In genomic region chr6:43891072-43891870, GRCh38 we compare ENCODE assay signal across 16 cellular contexts.
DNase-seq lines count a peak whose midpoint lies in the region; ATAC-seq, FAIRE-seq and TF ChIP-seq lines count a peak whose summit lies in the region.
"Had no signal": no experiment of that assay in that cellular context is flagged by ENCODE, and none has a peak within 500 bp of the region (broad histone marks: within the 10 kb centered on the region; RNA-seq: fewer than 3 reads in every experiment).

No MANE protein-coding gene starts in this region.

- WGBS in HepG2 (ENCODE audit: low lambda C conversion rate), result 13% methylated on average over 20 of the region's 25 CpGs
- 68% methylated on average over 21 of the region's 25 CpGs for WGBS in right lobe of liver (ENCODE audit: insufficient coverage, low coverage, low lambda C conversion rate, missing lambda C conversion rate)
- WGBS in endodermal cell (ENCODE audit: insufficient coverage in 1 of 2, insufficient read length in 1 of 2), 2 experiments, result 57 to 64% methylated on average over 13 to 19 of the region's 25 CpGs

- no peaks in the 10 kb centered on the region for H3K36me3 Mint-ChIP-seq in endodermal cell (ENCODE audit: low read depth)
- no peaks in the 10 kb centered on the region for H3K36me3 Mint-ChIP-seq in type B pancreatic cell
- H3K36me3 Mint-ChIP-seq in effector memory CD8-positive, alpha-beta T cell (ENCODE audit: insufficient read depth), result peaks cover 4% of the 10 kb centered on the region

- H3K9ac ChIP-seq in HepG2 (ENCODE audit: insufficient read depth, low read depth, low read length), result no peak overlapping the region
- no peak overlapping the region for H3K9ac ChIP-seq in endodermal cell (ENCODE audit: extremely low read depth, low read length, poor library complexity, severe bottlenecking)

- CTCF ChIA-PET in HepG2 (lab: Yijun Ruan, JAX; ENCODE audit: low intra/inter-chr PET ratio, low total read pairs), result no interaction called here

- H3K27me3 ChIP-seq in HepG2 (ENCODE audit: control insufficient read depth in 1 of 2, insufficient read depth in 2 of 2, low read length in 2 of 2) (peaks cover 2 to 20% of the 10 kb centered on the region in 2 experiments; a peak in 4 of 5 replicates), right lobe of liver (no peaks in the 10 kb centered on the region), endodermal cell (ENCODE audit: control insufficient read depth, insufficient read depth, low read length, poor library complexity, severe bottlenecking) (no peaks in the 10 kb centered on the region)
- H3K27me3 ChIP-seq: pancreas had no signal

- no peaks in the 10 kb centered on the region for H3K9me3 Mint-ChIP-seq in endodermal cell
- no peaks in the 10 kb centered on the region for H3K9me3 Mint-ChIP-seq in type B pancreatic cell
- H3K9me3 Mint-ChIP-seq in effector memory CD8-positive, alpha-beta T cell, result no peaks in the 10 kb centered on the region
- H3K9me3 Mint-ChIP-seq: activated CD4-positive, alpha-beta memory T cell treated with anti-CD3 and anti-CD28 coated beads, Interleukin-2, amount 10 ng/mL, durations not matched to agents 7 days and 5 days had no signal

- H3K4me1 ChIP-seq in HepG2 (ENCODE audit: insufficient read depth, low read length), result peaks cover 67% of the 10 kb centered on the region
- peaks cover 0 to 19% (median 8%) of the 10 kb centered on the region in 4 donors for H3K4me1 ChIP-seq in right lobe of liver
- peaks cover 10% of the 10 kb centered on the region for H3K4me1 ChIP-seq in endodermal cell (ENCODE audit: control insufficient read depth, insufficient read depth, low read length)
- H3K4me1 ChIP-seq: A549, suprapubic skin had no signal

- TF ChIP-seq CTCF in HepG2 (CRISPR knock-in tag; IDR thresholded peaks at IDR 0.05), result no peak
- no peak for TF ChIP-seq CTCF in right lobe of liver (IDR thresholded peaks at IDR 0.05)
- TF ChIP-seq CTCF in endodermal cell (conservative IDR thresholded peaks at IDR 0.05), result no peak
- TF ChIP-seq CTCF in type B pancreatic cell (conservative IDR thresholded peaks at IDR 0.05), result no peak

- no peak for TF ChIP-seq POLR2A in HepG2 (IDR thresholded peaks at IDR 0.05; ENCODE audit: insufficient read depth in 1 of 2, low read depth in 2 of 2, low read length in 2 of 2)
- TF ChIP-seq POLR2A in right lobe of liver (IDR thresholded peaks at IDR 0.05), result no peak

- ATAC-seq in HepG2 (peak; percentile 4; the same call in 2 of the 3 replicates), right lobe of liver (no peak), GM19395 (IDR thresholded peaks at IDR 0.05; ENCODE audit: unreplicated experiment) (no peak)
- ATAC-seq in effector memory CD8-positive, alpha-beta T cell (replicated peaks), result no peak
- ATAC-seq: A549 had no signal

- TF ChIP-seq EP300 in HepG2 (IDR thresholded peaks at IDR 0.05; ENCODE audit: low read depth in 2 of 2, low read length in 2 of 2) (no peak), HepG2 (CRISPR knock-in tag; IDR thresholded peaks at IDR 0.05; ENCODE audit: borderline replicate concordance) (no peak)

- BruUV-seq in HepG2 (replicated peaks; lab: Mats Ljungman, UMichigan), result no TSS peak

- peak overlapping the region; percentile 72 for H3K4me2 ChIP-seq in HepG2 (ENCODE audit: low read depth, low read length)
- H3K4me2 ChIP-seq: A549 had no signal

- intact Hi-C loops in HepG2 (cut with micrococcal nuclease; ENCODE audit: unreplicated experiment), result loop anchor here (5.0 kb wide), 1 partner anchor 34 kb away; no protein-coding TSS in a partner anchor
- intact Hi-C loops in right lobe of liver (cut with DNase I), result loop anchor here in 1 of 2 donors (5.0 kb wide), 1 partner anchor 34 kb away; no protein-coding TSS in a partner anchor

- no peaks in the 10 kb centered on the region for H3K9me3 ChIP-seq in HepG2 (ENCODE audit: low read length)
- no peaks in the 10 kb centered on the region for H3K9me3 ChIP-seq in right lobe of liver
- H3K9me3 ChIP-seq in endodermal cell (ENCODE audit: control insufficient read depth, low read length), result no peaks in the 10 kb centered on the region
- H3K9me3 ChIP-seq: A549, pancreas, suprapubic skin had no signal

- H3K27ac Mint-ChIP-seq in endodermal cell (peak overlapping the region; percentile 4), type B pancreatic cell (peak overlapping the region; percentile 41)
- H3K27ac Mint-ChIP-seq in effector memory CD8-positive, alpha-beta T cell, result no peak overlapping the region
- H3K27ac Mint-ChIP-seq: activated CD4-positive, alpha-beta memory T cell treated with anti-CD3 and anti-CD28 coated beads, Interleukin-2, amount 10 ng/mL, durations not matched to agents 7 days and 5 days had no signal

- H3K27ac ChIP-seq in HepG2 (ENCODE audit: extremely low read length, insufficient read depth, low read length), result no peak overlapping the region
- no peak overlapping the region for H3K27ac ChIP-seq in right lobe of liver
- no peak overlapping the region for H3K27ac ChIP-seq in endodermal cell (ENCODE audit: low read depth, low read length)
- H3K27ac ChIP-seq: A549, pancreas, suprapubic skin had no signal

- H2AFZ ChIP-seq in HepG2 (ENCODE audit: low read length), result no peak overlapping the region

- H3K79me2 ChIP-seq in HepG2 (ENCODE audit: insufficient read depth, low read length), result no peaks in the 10 kb centered on the region

- no peak for TF ChIP-seq RAD21 in HepG2 (CRISPR knock-in tag; IDR thresholded peaks at IDR 0.05)

- H3K27me3 Mint-ChIP-seq in endodermal cell (ENCODE audit: insufficient read depth), result peaks cover 5% of the 10 kb centered on the region
- H3K27me3 Mint-ChIP-seq in type B pancreatic cell, result peaks cover 12% of the 10 kb centered on the region
- peaks cover 51 to 85% of the 10 kb centered on the region in 2 donors for H3K27me3 Mint-ChIP-seq in effector memory CD8-positive, alpha-beta T cell

- FAIRE-seq in HepG2 (lab: Jason Lieb, UNC), result no peak
- FAIRE-seq: A549, pancreas had no signal

- no peaks in the 10 kb centered on the region for H4K20me1 ChIP-seq in HepG2 (ENCODE audit: insufficient read depth, low read length)

- H3K36me3 ChIP-seq in HepG2 (replicated peaks in 1 of 2; ENCODE audit: control insufficient read depth in 1 of 2, insufficient read depth in 2 of 2, low read length in 2 of 2) (no peaks in the 10 kb centered on the region), right lobe of liver (no peaks in the 10 kb centered on the region), endodermal cell (ENCODE audit: control insufficient read depth, insufficient read depth, low read length) (no peaks in the 10 kb centered on the region)
- H3K36me3 ChIP-seq: pancreas, suprapubic skin had no signal

- H3K4me3 Mint-ChIP-seq in endodermal cell (no peak overlapping the region), type B pancreatic cell (peak overlapping the region; percentile 24)
- no peak overlapping the region for H3K4me3 Mint-ChIP-seq in effector memory CD8-positive, alpha-beta T cell
- H3K4me3 Mint-ChIP-seq: activated CD4-positive, alpha-beta memory T cell treated with anti-CD3 and anti-CD28 coated beads, Interleukin-2, amount 10 ng/mL, durations not matched to agents 7 days and 5 days had no signal

- H3K4me3 ChIP-seq in HepG2 (replicated peaks in 1 of 3; ENCODE audit: insufficient read depth in 1 of 3, low read depth in 2 of 3, low read length in 3 of 3), result peak overlapping the region in 2 of 3 experiments; percentile 4 to 39; a peak in 2 of 6 replicates
- no peak overlapping the region for H3K4me3 ChIP-seq in right lobe of liver
- H3K4me3 ChIP-seq in endodermal cell (ENCODE audit: low read length), result no peak overlapping the region
- H3K4me3 ChIP-seq: A549, pancreas, suprapubic skin had no signal

- H3K4me1 Mint-ChIP-seq in endodermal cell (peaks cover 47% of the 10 kb centered on the region), type B pancreatic cell (ENCODE audit: unreplicated experiment) (peaks cover 11% of the 10 kb centered on the region)
- H3K4me1 Mint-ChIP-seq in effector memory CD8-positive, alpha-beta T cell (ENCODE audit: low read depth in 2 of 2), result peaks cover 0 to 5% of the 10 kb centered on the region in 2 donors
- H3K4me1 Mint-ChIP-seq: activated CD4-positive, alpha-beta memory T cell treated with anti-CD3 and anti-CD28 coated beads, Interleukin-2, amount 10 ng/mL, durations not matched to agents 7 days and 5 days had no signal

- POLR2A ChIA-PET in HepG2 (lab: Yijun Ruan, JAX), result no interaction called here

- in situ Hi-C loops in HepG2 (cut with HindIII; ENCODE audit: extremely low pct_ligation_motif_present, low pct_unique_long_range_greater_than_20kb), result no loop called here

- DNase-seq in HepG2 (ENCODE audit: low spot score) (no peak), right lobe of liver (no peak), NCI-H345 treated with DMSO at 0.1 percent for 48 hours (lab: John Stamatoyannopoulos, UW; ENCODE audit: unreplicated experiment) (peak; percentile 37), endodermal cell (peak; percentile 72), type B pancreatic cell (ENCODE audit: extremely low spot score, unreplicated experiment) (no peak)
- DNase-seq in effector memory CD8-positive, alpha-beta T cell, result no peak
- DNase-seq in NK-92 treated with Interleukin-12 subunit alpha and Interleukin-12 subunit beta, amount 100 ng/mL, for 24 hours (lab: John Stamatoyannopoulos, UW), result no peak
- DNase-seq: activated CD4-positive, alpha-beta memory T cell treated with anti-CD3 and anti-CD28 coated beads, Interleukin-2, amount 10 ng/mL, durations not matched to agents 7 days and 5 days; HCEC 1CT; Kasumi-1; NCI-H446; Right ventricle myocardium superior had no signal

TF ChIP-seq in HepG2, 621 proteins besides CTCF, POLR2A, EP300 and RAD21 (continues in another document):
- TF ChIP-seq, protein P1, sequence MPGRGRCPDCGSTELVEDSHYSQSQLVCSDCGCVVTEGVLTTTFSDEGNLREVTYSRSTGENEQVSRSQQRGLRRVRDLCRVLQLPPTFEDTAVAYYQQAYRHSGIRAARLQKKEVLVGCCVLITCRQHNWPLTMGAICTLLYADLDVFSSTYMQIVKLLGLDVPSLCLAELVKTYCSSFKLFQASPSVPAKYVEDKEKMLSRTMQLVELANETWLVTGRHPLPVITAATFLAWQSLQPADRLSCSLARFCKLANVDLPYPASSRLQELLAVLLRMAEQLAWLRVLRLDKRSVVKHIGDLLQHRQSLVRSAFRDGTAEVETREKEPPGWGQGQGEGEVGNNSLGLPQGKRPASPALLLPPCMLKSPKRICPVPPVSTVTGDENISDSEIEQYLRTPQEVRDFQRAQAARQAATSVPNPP (CRISPR knock-in tag; IDR thresholded peaks at IDR 0.05), result no peak
- TF ChIP-seq HMGA1 (CRISPR knock-in tag; conservative IDR thresholded peaks at IDR 0.05) (no peak), ZNF713 (CRISPR knock-in tag; IDR thresholded peaks at IDR 0.05) (no peak), POLR2AphosphoS5 (IDR thresholded peaks at IDR 0.05; ENCODE audit: low read depth, low read length) (no peak), MYC (CRISPR knock-in tag; IDR thresholded peaks at IDR 0.05; ENCODE audit: borderline replicate concordance) (no peak), ZNF547 (CRISPR knock-in tag; IDR thresholded peaks at IDR 0.05) (no peak), ZNF629 (CRISPR knock-in tag; conservative IDR thresholded peaks at IDR 0.05) (no peak)

Comparison
In these comparisons a context has a peak if more than half of its experiments do, and no peak if none do; other contexts are left out.
1. H3K4me3 ChIP-seq: peak in HepG2 (2 of 3); none in right lobe of liver (0 of 3) and endodermal cell (single experiment).
2. DNase-seq: peak in NCI-H345 treated with DMSO at 0.1 percent for 48 hours (single experiment) and endodermal cell (single experiment); none in HepG2 (single experiment), right lobe of liver (0 of 3), type B pancreatic cell (single experiment), effector memory CD8-positive, alpha-beta T cell (0 of 3) and NK-92 treated with Interleukin-12 subunit alpha and Interleukin-12 subunit beta, amount 100 ng/mL, for 24 hours (single experiment).
3. H3K27ac Mint-ChIP-seq: peak in endodermal cell (single experiment) and type B pancreatic cell (single experiment); none in effector memory CD8-positive, alpha-beta T cell (0 of 2).